11 cellular contexts compared by ENCODE assay signal in the genomic region with DNA sequence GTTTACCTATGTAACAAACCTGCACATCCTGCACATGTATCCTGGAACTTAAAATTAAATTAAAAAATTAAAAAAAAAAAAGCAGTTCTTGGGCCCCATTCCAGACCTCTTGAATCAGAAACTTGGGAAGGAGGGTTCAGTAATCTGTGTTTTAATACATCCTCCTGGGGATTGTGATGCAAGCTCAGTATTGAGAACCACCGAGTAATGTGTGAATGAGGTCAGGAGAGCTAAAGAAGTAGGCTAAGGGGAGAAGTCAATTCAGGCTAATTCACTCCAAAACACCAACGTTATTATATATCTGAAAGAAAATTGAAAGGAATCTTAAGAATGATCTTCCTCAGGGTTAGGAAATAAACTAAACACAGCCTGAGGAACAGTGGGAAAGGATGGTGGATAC.
"Had no signal": no experiment of that assay in that cellular context is flagged by ENCODE, and none has a peak within 500 bp of the region (broad histone marks: within the 10 kb centered on the region; RNA-seq: fewer than 3 reads in every experiment).

No MANE protein-coding gene starts in this region.

- H3K9me3 ChIP-seq: gastroesophageal sphincter had no signal

- H3K36me3 ChIP-seq: brain microvascular endothelial cell, gastroesophageal sphincter had no signal

- H3K4me3 ChIP-seq: gastroesophageal sphincter, lung, skin epidermis had no signal

- H3K27me3 ChIP-seq: brain microvascular endothelial cell, gastroesophageal sphincter had no signal

- H3K27ac ChIP-seq: brain microvascular endothelial cell, gastroesophageal sphincter, parathyroid adenoma, skin epidermis had no signal

- DNase-seq: activated B cell treated with CpG ODN at 0.5 μM for 24 hours; activated CD4-positive, alpha-beta T cell treated with anti-CD3 and anti-CD28 coated beads, Interleukin-2, amount 10 ng/mL, durations not matched to agents 7 days and 5 days; activated CD8-positive, alpha-beta memory T cell treated with anti-CD3 and anti-CD28 coated beads for 24 hours; amygdala; brain microvascular endothelial cell; kidney glomerular epithelial cell; midbrain had no signal
